ENCODE assay signal across 1 cellular context in the genomic region with DNA sequence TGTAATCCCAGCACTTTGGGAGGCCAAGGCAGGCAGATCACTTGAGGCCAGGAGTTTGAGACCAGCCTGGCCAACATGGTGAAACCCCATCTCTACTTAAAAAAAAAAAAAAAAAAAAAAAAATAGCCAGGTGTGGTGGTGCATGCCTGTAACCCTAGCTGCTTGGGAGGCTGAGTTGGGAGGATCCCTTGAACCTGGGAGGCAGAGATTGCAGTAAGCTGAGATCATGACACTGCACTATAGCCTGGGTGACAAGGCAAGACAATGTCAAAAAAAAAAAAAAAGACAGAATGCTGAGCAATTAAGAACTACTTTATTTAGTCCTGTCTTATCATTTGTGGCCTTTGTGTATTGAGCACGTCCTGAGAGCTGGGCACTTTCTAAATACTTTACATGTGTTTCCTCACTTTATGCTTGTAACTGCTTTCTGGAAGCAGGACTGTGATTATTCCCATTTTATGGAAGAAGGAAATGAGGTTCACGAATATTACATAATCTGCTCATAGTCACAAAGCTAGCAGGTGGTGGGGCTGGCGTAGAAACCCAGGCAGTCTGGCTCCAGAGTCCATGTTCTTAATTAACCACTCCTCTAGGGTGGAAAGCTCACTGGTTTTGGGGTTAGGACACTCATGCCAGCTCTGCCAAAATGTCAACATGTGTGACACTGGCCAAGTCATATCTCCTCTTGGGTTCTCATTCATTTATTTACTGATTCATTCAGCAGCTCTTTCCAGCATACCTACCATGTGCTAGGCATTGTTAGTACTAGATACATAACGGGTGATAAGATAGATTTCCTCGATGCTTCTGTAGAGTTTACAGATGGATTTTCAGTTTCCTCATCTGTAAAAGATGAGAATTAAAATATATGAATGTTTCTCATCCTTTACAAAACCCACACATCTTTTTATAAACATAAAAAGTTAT.
TF ChIP-seq lines count a peak whose summit lies in the region.

No MANE protein-coding gene starts in this region.

TF ChIP-seq in A549, 52 proteins besides CTCF, POLR2A, EP300 and RAD21 (continued from another document):
- TF ChIP-seq, protein P1, sequence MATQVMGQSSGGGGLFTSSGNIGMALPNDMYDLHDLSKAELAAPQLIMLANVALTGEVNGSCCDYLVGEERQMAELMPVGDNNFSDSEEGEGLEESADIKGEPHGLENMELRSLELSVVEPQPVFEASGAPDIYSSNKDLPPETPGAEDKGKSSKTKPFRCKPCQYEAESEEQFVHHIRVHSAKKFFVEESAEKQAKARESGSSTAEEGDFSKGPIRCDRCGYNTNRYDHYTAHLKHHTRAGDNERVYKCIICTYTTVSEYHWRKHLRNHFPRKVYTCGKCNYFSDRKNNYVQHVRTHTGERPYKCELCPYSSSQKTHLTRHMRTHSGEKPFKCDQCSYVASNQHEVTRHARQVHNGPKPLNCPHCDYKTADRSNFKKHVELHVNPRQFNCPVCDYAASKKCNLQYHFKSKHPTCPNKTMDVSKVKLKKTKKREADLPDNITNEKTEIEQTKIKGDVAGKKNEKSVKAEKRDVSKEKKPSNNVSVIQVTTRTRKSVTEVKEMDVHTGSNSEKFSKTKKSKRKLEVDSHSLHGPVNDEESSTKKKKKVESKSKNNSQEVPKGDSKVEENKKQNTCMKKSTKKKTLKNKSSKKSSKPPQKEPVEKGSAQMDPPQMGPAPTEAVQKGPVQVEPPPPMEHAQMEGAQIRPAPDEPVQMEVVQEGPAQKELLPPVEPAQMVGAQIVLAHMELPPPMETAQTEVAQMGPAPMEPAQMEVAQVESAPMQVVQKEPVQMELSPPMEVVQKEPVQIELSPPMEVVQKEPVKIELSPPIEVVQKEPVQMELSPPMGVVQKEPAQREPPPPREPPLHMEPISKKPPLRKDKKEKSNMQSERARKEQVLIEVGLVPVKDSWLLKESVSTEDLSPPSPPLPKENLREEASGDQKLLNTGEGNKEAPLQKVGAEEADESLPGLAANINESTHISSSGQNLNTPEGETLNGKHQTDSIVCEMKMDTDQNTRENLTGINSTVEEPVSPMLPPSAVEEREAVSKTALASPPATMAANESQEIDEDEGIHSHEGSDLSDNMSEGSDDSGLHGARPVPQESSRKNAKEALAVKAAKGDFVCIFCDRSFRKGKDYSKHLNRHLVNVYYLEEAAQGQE (IDR thresholded peaks at IDR 0.05), result no peak
- no peak for TF ChIP-seq GATA3 (IDR thresholded peaks at IDR 0.05; ENCODE audit: borderline replicate concordance)
- TF ChIP-seq CEBPB (IDR thresholded peaks at IDR 0.05), result no peak
- TF ChIP-seq, protein P2, sequence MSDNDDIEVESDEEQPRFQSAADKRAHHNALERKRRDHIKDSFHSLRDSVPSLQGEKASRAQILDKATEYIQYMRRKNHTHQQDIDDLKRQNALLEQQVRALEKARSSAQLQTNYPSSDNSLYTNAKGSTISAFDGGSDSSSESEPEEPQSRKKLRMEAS (IDR thresholded peaks at IDR 0.05), result no peak
- no peak for TF ChIP-seq FOXS1 (CRISPR knock-in tag; IDR thresholded peaks at IDR 0.05)
- no peak for TF ChIP-seq KDM1A (IDR thresholded peaks at IDR 0.05; ENCODE audit: low read depth)
